ENCODE assay signal across 8 cellular contexts in genomic region chr6:27138837-27139752, GRCh38.
DNase-seq lines count a peak whose midpoint lies in the region; ATAC-seq lines count a peak whose summit lies in the region.

No MANE protein-coding gene starts in this region.

- DNase-seq in Right ventricle myocardium inferior (ENCODE audit: missing footprints): peak; percentile 74
- DNase-seq in cardiac septum (ENCODE audit: low spot score): no peak
- DNase-seq in SK-N-DZ (ENCODE audit: low spot score): peak; percentile 86
- DNase-seq in activated naive CD8-positive, alpha-beta T cell treated with anti-CD3 and anti-CD28 coated beads, Interleukin-2, amount 50 U/mL, for 24 hours: peak; percentile 82
- peak; percentile 84 for DNase-seq in iPS DF 6.9 (ENCODE audit: low read depth, low spot score)
- no peak for DNase-seq in hepatic stellate cell (ENCODE audit: low spot score)

- H3K27ac ChIP-seq in iPS DF 6.9 (ENCODE audit: low read length): no peak overlapping the region
- peak overlapping the region; percentile 59 for H3K27ac ChIP-seq in skeletal muscle tissue (ENCODE audit: low read depth, low read length)

- H3K9ac ChIP-seq in skeletal muscle tissue (ENCODE audit: low read depth in 1 of 3, low read length in 3 of 3): peak overlapping the region; percentile 19 to 72 (median 40)

- H3K4me1 ChIP-seq in iPS DF 6.9 (ENCODE audit: control insufficient read depth, insufficient read depth, low read length) (peaks cover 2% of the 10 kb centered on the region; the same call in 1 of the 2 replicates), skeletal muscle tissue (ENCODE audit: control insufficient read depth in 3 of 3, insufficient read depth in 3 of 3, low read length in 3 of 3) (no peaks in the 10 kb centered on the region)

- no CpG with 5 or more reads among the region's 36 CpGs for WGBS in iPS DF 6.9 (ENCODE audit: insufficient coverage, insufficient read length)

- H3K9me3 ChIP-seq in iPS DF 6.9 (ENCODE audit: control insufficient read depth, insufficient read depth, low read length) (no peaks in the 10 kb centered on the region), skeletal muscle tissue (ENCODE audit: control insufficient read depth in 3 of 3, low read length in 3 of 3) (no peaks in the 10 kb centered on the region)

- H3K27me3 ChIP-seq in iPS DF 6.9 (ENCODE audit: control insufficient read depth, insufficient read depth, low read length) (no peaks in the 10 kb centered on the region), skeletal muscle tissue (ENCODE audit: control insufficient read depth in 3 of 3, insufficient read depth in 3 of 3, low read length in 3 of 3) (peaks cover 0 to 4% (median 0%) of the 10 kb centered on the region in 3 donors)

- H3K36me3 ChIP-seq in iPS DF 6.9 (ENCODE audit: control insufficient read depth, insufficient read depth, low read length) (no peaks in the 10 kb centered on the region; the same call in 1 of the 2 replicates), skeletal muscle tissue (ENCODE audit: control insufficient read depth in 3 of 3, insufficient read depth in 3 of 3, low read length in 3 of 3) (no peaks in the 10 kb centered on the region)

- no peaks in the 10 kb centered on the region for H3K27me3 Mint-ChIP-seq in activated naive CD8-positive, alpha-beta T cell treated with anti-CD3 and anti-CD28 coated beads, Interleukin-2, amount 50 U/mL, for 24 hours

- ATAC-seq in Right ventricle myocardium inferior: peak; percentile 82
- peak; percentile 58 for ATAC-seq in HG03135 (IDR thresholded peaks at IDR 0.05; ENCODE audit: unreplicated experiment)
- ATAC-seq in activated naive CD8-positive, alpha-beta T cell treated with anti-CD3 and anti-CD28 coated beads, Interleukin-2, amount 50 U/mL, for 24 hours: peak; percentile 76

- peaks cover 49% of the 10 kb centered on the region for H3K4me1 Mint-ChIP-seq in activated naive CD8-positive, alpha-beta T cell treated with anti-CD3 and anti-CD28 coated beads, Interleukin-2, amount 50 U/mL, for 24 hours

- peaks cover 5% of the 10 kb centered on the region for H3K36me3 Mint-ChIP-seq in activated naive CD8-positive, alpha-beta T cell treated with anti-CD3 and anti-CD28 coated beads, Interleukin-2, amount 50 U/mL, for 24 hours (ENCODE audit: low read depth)

- H3K9me3 Mint-ChIP-seq in activated naive CD8-positive, alpha-beta T cell treated with anti-CD3 and anti-CD28 coated beads, Interleukin-2, amount 50 U/mL, for 24 hours: no peaks in the 10 kb centered on the region

- peak overlapping the region; percentile 89 for H3K4me3 Mint-ChIP-seq in activated naive CD8-positive, alpha-beta T cell treated with anti-CD3 and anti-CD28 coated beads, Interleukin-2, amount 50 U/mL, for 24 hours

- intact Hi-C loops in Right ventricle myocardium inferior (cut with DNase I): no loop called here
- intact Hi-C loops in cardiac septum (cut with DNase I): loop anchor here (10.0 kb wide), 2 partner anchors 854 to 1014 kb away; a partner anchor contains a TSS

- peak overlapping the region; percentile 94 for H3K27ac Mint-ChIP-seq in activated naive CD8-positive, alpha-beta T cell treated with anti-CD3 and anti-CD28 coated beads, Interleukin-2, amount 50 U/mL, for 24 hours

- peak overlapping the region; percentile 60 for H3K4me3 ChIP-seq in iPS DF 6.9 (ENCODE audit: low read length)
- peak overlapping the region; percentile 60 to 75 (median 71) for H3K4me3 ChIP-seq in skeletal muscle tissue (ENCODE audit: low read length in 3 of 3)

Comparison
In these comparisons a context has a peak if more than half of its experiments do, and no peak if none do; other contexts are left out.
1. DNase-seq: peak in Right ventricle myocardium inferior (single experiment), SK-N-DZ (single experiment), activated naive CD8-positive, alpha-beta T cell treated with anti-CD3 and anti-CD28 coated beads, Interleukin-2, amount 50 U/mL, for 24 hours (single experiment) and iPS DF 6.9 (single experiment); none in cardiac septum (single experiment) and hepatic stellate cell (single experiment).
2. Peak in every context shown above with its lines, with median percentiles within 50 percentile points of each other: ATAC-seq.